20 cellular contexts compared by ENCODE assay signal in genomic region chr1:243968413-243968812, GRCh38.
DNase-seq lines count a peak whose midpoint lies in the region; ATAC-seq, FAIRE-seq and TF ChIP-seq lines count a peak whose summit lies in the region.
"Had no signal": no experiment of that assay in that cellular context is flagged by ENCODE, and none has a peak within 500 bp of the region (broad histone marks: within the 10 kb centered on the region; RNA-seq: fewer than 3 reads in every experiment).

No MANE protein-coding gene starts in this region.

- H3K36me3 ChIP-seq in ACC112 (ENCODE audit: insufficient read depth, low read length) (no peaks in the 10 kb centered on the region), mesenchymal stem cell (ENCODE audit: control insufficient read depth in 1 of 2, insufficient read depth in 2 of 2, low read depth in 1 of 2, low read length in 2 of 2) (no peaks in the 10 kb centered on the region)
- H3K36me3 ChIP-seq in CD8-positive, alpha-beta T cell (ENCODE audit: insufficient read depth, low read length): no peaks in the 10 kb centered on the region
- H3K36me3 ChIP-seq: gastrocnemius medialis, tibial nerve had no signal

- H3K4me3 ChIP-seq in ACC112 (ENCODE audit: low read depth, low read length) (no peak overlapping the region), astrocyte of the cerebellum (ENCODE audit: low read depth, low read length) (no peak overlapping the region), mesenchymal stem cell (ENCODE audit: insufficient read depth in 1 of 2, low read depth in 1 of 2, low read length in 2 of 2) (no peak overlapping the region)
- H3K4me3 ChIP-seq in CD8-positive, alpha-beta T cell (ENCODE audit: low read depth, low read length): no peak overlapping the region
- H3K4me3 ChIP-seq: gastrocnemius medialis, tibial nerve had no signal

- peaks cover 27% of the 10 kb centered on the region for H3K4me1 Mint-ChIP-seq in HFFc6 (ENCODE audit: low read depth)
- H3K4me1 Mint-ChIP-seq in CD8-positive, alpha-beta T cell (ENCODE audit: low read depth): no peaks in the 10 kb centered on the region
- H3K4me1 Mint-ChIP-seq: memory B cell; stimulated activated memory B cell treated with anti-CD40 and anti-IgM and Interleukin-4, amounts not matched to agents 10 μg/mL and 1 μg/mL and 100 μg/mL, for 72 hours had no signal

- POLR2A ChIA-PET in CD8-positive, alpha-beta T cell (lab: Charles Lee): no interaction called here

- WGBS in mesenchymal stem cell: 21% methylated on average over 5 of the region's 5 CpGs

- no peaks in the 10 kb centered on the region for H3K9me3 ChIP-seq in mesenchymal stem cell (ENCODE audit: control insufficient read depth, low read length)
- H3K9me3 ChIP-seq in CD8-positive, alpha-beta T cell (ENCODE audit: low read length): no peaks in the 10 kb centered on the region
- H3K9me3 ChIP-seq: gastrocnemius medialis, tibial nerve had no signal

- no peak overlapping the region for H2BK12ac ChIP-seq in mesenchymal stem cell (ENCODE audit: low read length in 2 of 2)

- no peak for TF ChIP-seq CTCF in HFFc6 (IDR thresholded peaks at IDR 0.05)
- no peak for TF ChIP-seq CTCF in astrocyte of the cerebellum (IDR thresholded peaks at IDR 0.05; ENCODE audit: low read depth, low read length, missing control alignments)
- no peak for TF ChIP-seq CTCF in CD8-positive, alpha-beta T cell (IDR thresholded peaks at IDR 0.05)

- H3K27me3 Mint-ChIP-seq in HFFc6 (ENCODE audit: insufficient read depth): no peaks in the 10 kb centered on the region; the same call in 1 of the 2 replicates
- no peaks in the 10 kb centered on the region for H3K27me3 Mint-ChIP-seq in CD8-positive, alpha-beta T cell (ENCODE audit: low read depth)

- peak overlapping the region; percentile 64 for H2AFZ ChIP-seq in ACC112 (ENCODE audit: low read length, unreplicated experiment)
- H2AFZ ChIP-seq in mesenchymal stem cell (ENCODE audit: low read depth, low read length): peak overlapping the region; percentile 30

- H2BK15ac ChIP-seq in mesenchymal stem cell (ENCODE audit: low read depth, poor library complexity, severe bottlenecking): no peak overlapping the region

- no peak overlapping the region for H4K91ac ChIP-seq in mesenchymal stem cell (ENCODE audit: low read length)

- no peaks in the 10 kb centered on the region for H3K79me2 ChIP-seq in ACC112 (ENCODE audit: control insufficient read depth, insufficient read depth, low read length, unreplicated experiment)

- no peaks in the 10 kb centered on the region for H3K79me1 ChIP-seq in mesenchymal stem cell (replicated peaks; ENCODE audit: low read length, poor library complexity, severe bottlenecking)

- in situ Hi-C loops in astrocyte of the cerebellum (cut with HindIII; ENCODE audit: low sequenced_read_pairs): no loop called here

- H3K36me3 Mint-ChIP-seq in HFFc6 (ENCODE audit: low read depth): no peaks in the 10 kb centered on the region
- no peaks in the 10 kb centered on the region for H3K36me3 Mint-ChIP-seq in CD8-positive, alpha-beta T cell
- H3K36me3 Mint-ChIP-seq: stimulated activated memory B cell treated with anti-CD40 and anti-IgM and Interleukin-4, amounts not matched to agents 10 μg/mL and 1 μg/mL and 100 μg/mL, for 72 hours had no signal

- H3K9ac ChIP-seq in mesenchymal stem cell (ENCODE audit: low read length): no peak overlapping the region

- no peak overlapping the region for H2BK120ac ChIP-seq in mesenchymal stem cell (ENCODE audit: low read depth, low read length)

- TF ChIP-seq POLR2A in H54 (IDR thresholded peaks at IDR 0.05; ENCODE audit: low read depth, low read length): no peak

- intact Hi-C loops in cardiac septum (cut with DNase I): no loop called here
- intact Hi-C loops in CD8-positive, alpha-beta T cell (cut with DNase I, micrococcal nuclease): no loop called here

- no peak overlapping the region for H3K27ac ChIP-seq in ACC112 (ENCODE audit: low read depth, low read length)
- peak overlapping the region; percentile 75 for H3K27ac ChIP-seq in mesenchymal stem cell (ENCODE audit: low read length, poor library complexity, severe bottlenecking)
- no peak overlapping the region for H3K27ac ChIP-seq in CD8-positive, alpha-beta T cell (ENCODE audit: low read depth, low read length)
- H3K27ac ChIP-seq: gastrocnemius medialis, tibial nerve had no signal

- no peak for FAIRE-seq in H54 (lab: Jason Lieb, UNC)
- FAIRE-seq: endothelial cell of umbilical vein, small intestine, TTC549 had no signal

- H3K27me3 ChIP-seq in ACC112 (ENCODE audit: insufficient read depth, low read length): no peaks in the 10 kb centered on the region
- peaks cover 0 to 9% of the 10 kb centered on the region in 2 experiments for H3K27me3 ChIP-seq in mesenchymal stem cell (ENCODE audit: control insufficient read depth in 1 of 2, insufficient read depth in 1 of 2, low read length in 2 of 2)
- no peaks in the 10 kb centered on the region for H3K27me3 ChIP-seq in CD8-positive, alpha-beta T cell (ENCODE audit: insufficient read depth, low read length)
- H3K27me3 ChIP-seq: gastrocnemius medialis, tibial nerve had no signal

- H3K18ac ChIP-seq in mesenchymal stem cell (ENCODE audit: low read depth in 1 of 2, low read length in 2 of 2): no peak overlapping the region

- no peak overlapping the region for H3K23ac ChIP-seq in mesenchymal stem cell (ENCODE audit: low read length in 2 of 2)

- H3K27ac Mint-ChIP-seq in HFFc6: peak overlapping the region; percentile 36
- H3K27ac Mint-ChIP-seq in CD8-positive, alpha-beta T cell: no peak overlapping the region
- H3K27ac Mint-ChIP-seq: memory B cell; stimulated activated memory B cell treated with anti-CD40 and anti-IgM and Interleukin-4, amounts not matched to agents 10 μg/mL and 1 μg/mL and 100 μg/mL, for 72 hours had no signal

- H3K4me1 ChIP-seq in ACC112 (ENCODE audit: control insufficient read depth, insufficient read depth, low read length, unreplicated experiment): peaks cover 10% of the 10 kb centered on the region
- peaks cover 2% of the 10 kb centered on the region for H3K4me1 ChIP-seq in mesenchymal stem cell (ENCODE audit: control insufficient read depth, insufficient read depth, low read depth, low read length)
- no peaks in the 10 kb centered on the region for H3K4me1 ChIP-seq in CD8-positive, alpha-beta T cell (ENCODE audit: insufficient read depth, low read length)

- peak overlapping the region; percentile 19 for H4K8ac ChIP-seq in mesenchymal stem cell (ENCODE audit: low read length)

- H3K4ac ChIP-seq in mesenchymal stem cell (ENCODE audit: low read depth in 1 of 2, low read length in 2 of 2): no peak overlapping the region

- H3K4me3 Mint-ChIP-seq in HFFc6: peak overlapping the region; percentile 44
- no peak overlapping the region for H3K4me3 Mint-ChIP-seq in CD8-positive, alpha-beta T cell
- H3K4me3 Mint-ChIP-seq: activated T-cell treated with anti-CD3 and anti-CD28 coated beads, Interleukin-2, amount 50 U/mL, for 4 hours; memory B cell; stimulated activated memory B cell treated with anti-CD40 and anti-IgM and Interleukin-4, amounts not matched to agents 10 μg/mL and 1 μg/mL and 100 μg/mL, for 72 hours had no signal

- no peaks in the 10 kb centered on the region for H3K9me3 Mint-ChIP-seq in HFFc6
- H3K9me3 Mint-ChIP-seq in CD8-positive, alpha-beta T cell: no peaks in the 10 kb centered on the region
- H3K9me3 Mint-ChIP-seq: activated T-cell treated with anti-CD3 and anti-CD28 coated beads, Interleukin-2, amount 50 U/mL, for 4 hours; memory B cell; stimulated activated memory B cell treated with anti-CD40 and anti-IgM and Interleukin-4, amounts not matched to agents 10 μg/mL and 1 μg/mL and 100 μg/mL, for 72 hours had no signal

- ATAC-seq in CD8-positive, alpha-beta T cell: no peak
- ATAC-seq: activated T-cell treated with anti-CD3 and anti-CD28 coated beads, Interleukin-2, amount 50 U/mL, for 4 hours; gastrocnemius medialis; stimulated activated memory B cell treated with anti-CD40 and anti-IgM and Interleukin-4, amounts not matched to agents 10 μg/mL and 1 μg/mL and 100 μg/mL, for 72 hours had no signal

- no peak overlapping the region for H2BK5ac ChIP-seq in mesenchymal stem cell (ENCODE audit: low read depth, low read length, poor library complexity, severe bottlenecking)

- H3K14ac ChIP-seq in mesenchymal stem cell (ENCODE audit: low read length in 2 of 2): no peak overlapping the region

- no peak overlapping the region for H3K4me2 ChIP-seq in mesenchymal stem cell (ENCODE audit: low read length, poor library complexity, severe bottlenecking)

- DNase-seq in HFFc6 (no peak), astrocyte of the cerebellum (ENCODE audit: low read depth) (peak; percentile 3), mesenchymal stem cell (no peak), cardiac septum (ENCODE audit: low spot score) (no peak), inferior parietal cortex (ENCODE audit: extremely low spot score) (no peak), H54 (ENCODE audit: insufficient read length, low spot score) (no peak)
- DNase-seq in CD8-positive, alpha-beta T cell: no peak
- DNase-seq: activated T-cell treated with anti-CD3 and anti-CD28 coated beads, Interleukin-2, amount 50 U/mL, for 4 hours; Calu3; gastrocnemius medialis; KBM-7; NCI-H1436; NCI-H446; small intestine had no signal

- no peak overlapping the region for H2AK5ac ChIP-seq in mesenchymal stem cell (ENCODE audit: low read length, severe bottlenecking)

- CTCF ChIA-PET in CD8-positive, alpha-beta T cell (lab: Charles Lee): no interaction called here
